In genomic region chr4:184861047-184861446, GRCh38 we compare ENCODE assay signal across 29 cellular contexts. TPM values are rescaled to one million over a fixed set of nuclear protein-coding genes. Genes with fewer than 3 reads are reported as not detected.
DNase-seq lines count a peak whose midpoint lies in the region; TF ChIP-seq lines count a peak whose summit lies in the region.
"Had no signal": no experiment of that assay in that cellular context is flagged by ENCODE, and none has a peak within 500 bp of the region (broad histone marks: within the 10 kb centered on the region; RNA-seq: fewer than 3 reads in every experiment).

No MANE protein-coding gene starts in this region.

- H3K4me3 ChIP-seq in KMS-11 (IDR thresholded peaks at IDR 0.05; ENCODE audit: insufficient read depth, low read depth, low read length) (no peak overlapping the region), mesenchymal stem cell (ENCODE audit: insufficient read depth in 1 of 2, low read depth in 1 of 2, low read length in 2 of 2) (no peak overlapping the region)
- H3K4me3 ChIP-seq: esophagus squamous epithelium, gastroesophageal sphincter, SK-N-MC, suprapubic skin, uterus had no signal

- no peak overlapping the region for H2BK5ac ChIP-seq in mesenchymal stem cell (ENCODE audit: low read depth, low read length, poor library complexity, severe bottlenecking)

- no peak overlapping the region for H2BK15ac ChIP-seq in mesenchymal stem cell (ENCODE audit: low read depth, poor library complexity, severe bottlenecking)

- no peak overlapping the region for H3K23ac ChIP-seq in mesenchymal stem cell (ENCODE audit: low read length in 2 of 2)

- H3K79me2 ChIP-seq in KMS-11 (ENCODE audit: insufficient read depth, low read depth) = no peaks in the 10 kb centered on the region

- H2AK5ac ChIP-seq in mesenchymal stem cell (ENCODE audit: low read length, severe bottlenecking) = no peak overlapping the region

- no peak overlapping the region for H3K27ac ChIP-seq in KMS-11
- H3K27ac ChIP-seq in mesenchymal stem cell (ENCODE audit: low read length, poor library complexity, severe bottlenecking) = no peak overlapping the region
- H3K27ac ChIP-seq: esophagus squamous epithelium, gastroesophageal sphincter, SK-N-MC, suprapubic skin, uterus had no signal

- no peak overlapping the region for H4K8ac ChIP-seq in mesenchymal stem cell (ENCODE audit: low read length)

- H3K9me3 ChIP-seq in mesenchymal stem cell (ENCODE audit: control insufficient read depth, low read length) = no peaks in the 10 kb centered on the region
- H3K9me3 ChIP-seq: esophagus squamous epithelium, gastroesophageal sphincter, suprapubic skin, uterus had no signal

- no peak overlapping the region for H3K14ac ChIP-seq in mesenchymal stem cell (ENCODE audit: low read length in 2 of 2)

- H2AFZ ChIP-seq in KMS-11 (ENCODE audit: low read depth) (no peak overlapping the region), mesenchymal stem cell (ENCODE audit: low read depth, low read length) (no peak overlapping the region)

- no peak overlapping the region for H2BK120ac ChIP-seq in mesenchymal stem cell (ENCODE audit: low read depth, low read length)

- no peak overlapping the region for H2BK12ac ChIP-seq in mesenchymal stem cell (ENCODE audit: low read length in 2 of 2)

- H3K18ac ChIP-seq in mesenchymal stem cell (ENCODE audit: low read depth in 1 of 2, low read length in 2 of 2) = no peak overlapping the region

- H3K27me3 ChIP-seq in KMS-11 (ENCODE audit: insufficient read depth, low read depth) = no peaks in the 10 kb centered on the region
- H3K27me3 ChIP-seq in mesenchymal stem cell (ENCODE audit: control insufficient read depth in 1 of 2, insufficient read depth in 1 of 2, low read length in 2 of 2) = no peaks in the 10 kb centered on the region
- H3K27me3 ChIP-seq: gastroesophageal sphincter, suprapubic skin, uterus had no signal

- H3K79me1 ChIP-seq in mesenchymal stem cell (replicated peaks; ENCODE audit: low read length, poor library complexity, severe bottlenecking) = no peaks in the 10 kb centered on the region

- DNase-seq in CD1c-positive myeloid dendritic cell (ENCODE audit: extremely low spot score) = peak; percentile 41
- DNase-seq in RPMI7951 (ENCODE audit: low read depth) = peak; percentile 5
- DNase-seq in pons (ENCODE audit: low spot score) = peak; percentile 20
- DNase-seq in GM13977 (ENCODE audit: low spot score) = no peak
- no peak for DNase-seq in DMS 273 (lab: John Stamatoyannopoulos, UW; ENCODE audit: unreplicated experiment)
- DNase-seq in mesenchymal stem cell = no peak
- DNase-seq: activated CD4-positive, alpha-beta memory T cell treated with anti-CD3 and anti-CD28 coated beads, Interleukin-2, amount 10 ng/mL, durations not matched to agents 7 days and 5 days; activated CD4-positive, CD25-positive, alpha-beta regulatory T cell; activated naive CD4-positive, alpha-beta T cell; activated T-cell treated with anti-CD3 and anti-CD28 coated beads, Interleukin-2, amount 50 U/mL, for 24 hours; cortex of kidney; endodermal cell; esophagus squamous epithelium; GF-D8; HCEC 1CT; KBM-7; kidney glomerular epithelial cell; mammary epithelial cell; NCI-H1105; NCI-H2029 treated with DMSO at 0.1 percent for 48 hours; NCI-H345; nucleus accumbens; retina; T-helper 9 cell; uterus had no signal

- H3K4me1 ChIP-seq in KMS-11 (ENCODE audit: low read depth, poor library complexity, severe bottlenecking) (peaks cover 40% of the 10 kb centered on the region), mesenchymal stem cell (ENCODE audit: control insufficient read depth, insufficient read depth, low read depth, low read length) (no peaks in the 10 kb centered on the region)
- H3K4me1 ChIP-seq: esophagus squamous epithelium, gastroesophageal sphincter, suprapubic skin, uterus had no signal

- in situ Hi-C loops in GM13977 (cut with MboI; ENCODE audit: low pct_unique_long_range_greater_than_20kb, low sequenced_read_pairs, unreplicated experiment) = no loop called here

- H3K9ac ChIP-seq in KMS-11 (no peak overlapping the region; the same call in 1 of the 2 replicates), mesenchymal stem cell (ENCODE audit: low read length) (no peak overlapping the region)

- 93% methylated on average over 3 of the region's 5 CpGs for WGBS in mesenchymal stem cell

- TF ChIP-seq CTCF in KMS-11 (conservative IDR thresholded peaks at IDR 0.05; ENCODE audit: low read depth, low read length) = no peak
- TF ChIP-seq CTCF in GM13977 (IDR thresholded peaks at IDR 0.05; ENCODE audit: extremely low read depth, insufficient read depth, missing control alignments) = no peak

- no peak overlapping the region for H3K4ac ChIP-seq in mesenchymal stem cell (ENCODE audit: low read depth in 1 of 2, low read length in 2 of 2)

- H4K91ac ChIP-seq in mesenchymal stem cell (ENCODE audit: low read length) = no peak overlapping the region

- no peaks in the 10 kb centered on the region for H3K36me3 ChIP-seq in KMS-11 (ENCODE audit: insufficient read depth)
- no peaks in the 10 kb centered on the region for H3K36me3 ChIP-seq in mesenchymal stem cell (ENCODE audit: control insufficient read depth in 1 of 2, insufficient read depth in 2 of 2, low read depth in 1 of 2, low read length in 2 of 2)
- H3K36me3 ChIP-seq: esophagus squamous epithelium, gastroesophageal sphincter, suprapubic skin, uterus had no signal

- peak overlapping the region; percentile 58 for H3K4me2 ChIP-seq in KMS-11
- no peak overlapping the region for H3K4me2 ChIP-seq in mesenchymal stem cell (ENCODE audit: low read length, poor library complexity, severe bottlenecking)

- no peaks in the 10 kb centered on the region for H4K20me1 ChIP-seq in KMS-11 (ENCODE audit: insufficient read depth)

RNA-seq across cellular contexts. Expression of gene ACSL1, which starts 35.3 kb away (rescaled TPM):
- 26.4 and 34.7 TPM in 2 replicates for total RNA-seq in RPMI7951 (2014; rRNA removed; shearing (Covaris generic))
- polyA plus RNA-seq in mesenchymal stem cell (2013, experiment 1 of 2) = 4.3 TPM
- polyA plus RNA-seq in mesenchymal stem cell (2013, experiment 2 of 2) = 4.5 TPM

Comparison
In these comparisons a context has a peak if more than half of its experiments do, and no peak if none do; other contexts are left out.
1. DNase-seq: peak in CD1c-positive myeloid dendritic cell (single experiment), RPMI7951 (single experiment) and pons (single experiment); none in GM13977 (single experiment), DMS 273 (single experiment) and mesenchymal stem cell (single experiment).